8 cellular contexts compared by ENCODE assay signal in genomic region chr5:31530541-31531265, GRCh38. TPM values are rescaled to one million over a fixed set of nuclear protein-coding genes. Genes with fewer than 3 reads are reported as not detected.
DNase-seq lines count a peak whose midpoint lies in the region; ATAC-seq, FAIRE-seq and TF ChIP-seq lines count a peak whose summit lies in the region.

No MANE protein-coding gene starts in this region.

- peaks cover 60% of the 10 kb centered on the region for H3K79me2 ChIP-seq in K562 (ENCODE audit: control insufficient read depth, insufficient read depth, low read length)

- CTCF ChIA-PET in K562 (lab: Yijun Ruan, JAX; ENCODE audit: low intra/inter-chr PET ratio) (no interaction called here), RWPE1 (lab: Yijun Ruan, JAX) (interaction anchor here (0.7 to 0.8 kb wide), 2 partner anchors 11 to 195 kb away, joined by 3 to 4 read pairs; no protein-coding TSS in a partner anchor)

- 32% methylated on average over 8 of the region's 9 CpGs for WGBS in K562 (ENCODE audit: insufficient coverage, low coverage, missing lambda C conversion rate)

- peaks cover 13 to 15% of the 10 kb centered on the region in 2 experiments; a peak in 4 of 5 replicates for H3K4me1 ChIP-seq in K562 (replicated peaks in 1 of 2; ENCODE audit: control insufficient read depth in 2 of 2, insufficient read depth in 2 of 2, low read length in 2 of 2)

- H3K4me3 ChIP-seq in AG10803 (ENCODE audit: low read length): peak overlapping the region; percentile 93
- peak overlapping the region; percentile 94 for H3K4me3 ChIP-seq in K562

- H3K9ac ChIP-seq in K562 (ENCODE audit: insufficient read depth in 1 of 2, low read depth in 2 of 2, low read length in 2 of 2): peak overlapping the region; percentile 89 to 96

- no peak for FAIRE-seq in K562 (lab: Jason Lieb, UNC)

- H3K9me3 Mint-ChIP-seq in IgD-negative memory B cell: no peaks in the 10 kb centered on the region
- H3K9me3 Mint-ChIP-seq in mesothelial cell of epicardium: no peaks in the 10 kb centered on the region

- no peaks in the 10 kb centered on the region for H3K27me3 ChIP-seq in K562 (ENCODE audit: control insufficient read depth in 2 of 2, insufficient read depth in 2 of 2, low read length in 2 of 2)

- no peaks in the 10 kb centered on the region for H3K9me1 ChIP-seq in K562 (ENCODE audit: control insufficient read depth, insufficient read depth, low read length)

- H3K4me1 Mint-ChIP-seq in IgD-negative memory B cell: peaks cover 31 to 32% (median 32%) of the 10 kb centered on the region in 3 donors
- peaks cover 23% of the 10 kb centered on the region for H3K4me1 Mint-ChIP-seq in mesothelial cell of epicardium

- DNase-seq in AG10803 (ENCODE audit: low read depth): no peak
- peak; percentile 25 to 61 (median 32) for DNase-seq in K562 (ENCODE audit: extremely low read depth in 1 of 4, low spot score in 3 of 4)
- DNase-seq in mesothelial cell of epicardium (ENCODE audit: low spot score in 2 of 2, unreplicated experiment in 2 of 2): no peak
- DNase-seq in RWPE1 (ENCODE audit: low spot score): no peak
- DNase-seq in 8988T: no peak
- no peak for DNase-seq in G401 (ENCODE audit: low spot score)

- H3K27ac Mint-ChIP-seq in IgD-negative memory B cell (peak overlapping the region in 1 of 3 donors; percentile 29), mesothelial cell of epicardium (peak overlapping the region; percentile 98)

- H3K4me2 ChIP-seq in K562 (ENCODE audit: insufficient read depth, low read length): peak overlapping the region; percentile 91

- H2AFZ ChIP-seq in K562 (ENCODE audit: low read depth, low read length): peak overlapping the region; percentile 88

- TF ChIP-seq EP300 in K562 (IDR thresholded peaks at IDR 0.05; ENCODE audit: low read length): no peak

- in situ Hi-C loops in K562 (cut with MboI): no loop called here
- in situ Hi-C loops in G401 (cut with HindIII; ENCODE audit: low sequenced_read_pairs): no loop called here

- H3K9me3 ChIP-seq in K562 (replicated peaks; ENCODE audit: control insufficient read depth, insufficient read depth, low read depth, low read length): no peaks in the 10 kb centered on the region

- peaks cover 10% of the 10 kb centered on the region for H3K36me3 Mint-ChIP-seq in IgD-negative memory B cell
- H3K36me3 Mint-ChIP-seq in mesothelial cell of epicardium: peaks cover 28% of the 10 kb centered on the region

- no peak for TF ChIP-seq POLR2A in K562 (conservative IDR thresholded peaks at IDR 0.05)

- H3K27me3 Mint-ChIP-seq in IgD-negative memory B cell: no peaks in the 10 kb centered on the region
- no peaks in the 10 kb centered on the region for H3K27me3 Mint-ChIP-seq in mesothelial cell of epicardium (ENCODE audit: low read depth)

- no peak for TF ChIP-seq CTCF in AG10803 (conservative IDR thresholded peaks at IDR 0.05; ENCODE audit: low read length)
- TF ChIP-seq CTCF in K562 (IDR thresholded peaks at IDR 0.05 in 2 of 3, conservative IDR thresholded peaks at IDR 0.05 in 1 of 3; ENCODE audit: insufficient read depth in 2 of 3, low read depth in 1 of 3, low read length in 3 of 3): no peak
- no peak for TF ChIP-seq CTCF in mesothelial cell of epicardium (IDR thresholded peaks at IDR 0.05; ENCODE audit: unreplicated experiment)
- no peak for TF ChIP-seq CTCF in RWPE1 (conservative IDR thresholded peaks at IDR 0.05; ENCODE audit: low read depth)

- H3K4me3 Mint-ChIP-seq in IgD-negative memory B cell: peak overlapping the region; percentile 98 to 100 (median 99)
- H3K4me3 Mint-ChIP-seq in mesothelial cell of epicardium: peak overlapping the region; percentile 100

- ATAC-seq in K562 (peak; percentile 44), HG02571 (IDR thresholded peaks at IDR 0.05; ENCODE audit: unreplicated experiment) (no peak)

- no peak for TF ChIP-seq RAD21 in K562 (CRISPR knock-in tag; conservative IDR thresholded peaks at IDR 0.05 in 1 of 2, IDR thresholded peaks at IDR 0.05 in 1 of 2)

- POLR2A ChIA-PET in K562 (lab: Yijun Ruan, JAX): interaction anchor here (0.5 to 2.6 kb wide), 4 partner anchors 9 to 905 kb away, joined by 3 to 29 read pairs (median 4); no protein-coding TSS in a partner anchor
- POLR2A ChIA-PET in RWPE1 (lab: Yijun Ruan, JAX; ENCODE audit: low non-redundant PET): interaction anchor here (0.6 kb wide), 2 partner anchors 9 to 1275 kb away, joined by 3 to 4 read pairs; no protein-coding TSS in a partner anchor

- no TSS peak for BruUV-seq in K562 (replicated peaks; lab: Mats Ljungman, UMichigan)

- intact Hi-C loops in K562 (cut with micrococcal nuclease): no loop called here

- H4K20me1 ChIP-seq in K562 (replicated peaks; ENCODE audit: control insufficient read depth, insufficient read depth, low read length): no peaks in the 10 kb centered on the region

- H3K27ac ChIP-seq in K562 (ENCODE audit: extremely low read depth, low read depth, low read length) (peak overlapping the region; percentile 90), RWPE1 (no peak overlapping the region)

- peaks cover 70% of the 10 kb centered on the region for H3K36me3 ChIP-seq in K562 (ENCODE audit: control insufficient read depth, insufficient read depth, low read length)

TF ChIP-seq in K562, 482 proteins besides CTCF, POLR2A, EP300 and RAD21 (continues in another document):
- TF ChIP-seq SMARCA4 (IDR thresholded peaks at IDR 0.05): peak; percentile 43; the same call in 1 of the 2 replicates
- 0 out of 2 replicates have a peak, but pooled peaks have one; percentile 69 for TF ChIP-seq SMARCA5 (IDR thresholded peaks at IDR 0.05)
- TF ChIP-seq DPF2 (IDR thresholded peaks at IDR 0.05): peak; percentile 40; the same call in 1 of the 2 replicates
- no peak for TF ChIP-seq CHD1 (IDR thresholded peaks at IDR 0.05; ENCODE audit: low read length)
- peak; percentile 15; the same call in 1 of the 2 replicates for TF ChIP-seq JUND (IDR thresholded peaks at IDR 0.05; ENCODE audit: borderline replicate concordance, low read depth, low read length)
- no peak for TF ChIP-seq JUND (tag; IDR thresholded peaks at IDR 0.05; ENCODE audit: borderline replicate concordance, low read depth, low read length)
- TF ChIP-seq MAFF (IDR thresholded peaks at IDR 0.05; ENCODE audit: low read length): peak; percentile 50; the same call in 1 of the 2 replicates
- TF ChIP-seq ZNF316 (IDR thresholded peaks at IDR 0.05): peak; percentile 84
- peak; percentile 74 for TF ChIP-seq C11orf30 (IDR thresholded peaks at IDR 0.05; ENCODE audit: low read depth)
- peak; percentile 14; the same call in 1 of the 2 replicates for TF ChIP-seq NFE2L1 (tag; IDR thresholded peaks at IDR 0.05; ENCODE audit: borderline replicate concordance, low read depth)
- TF ChIP-seq SRSF9 (IDR thresholded peaks at IDR 0.05; ENCODE audit: borderline replicate concordance, low read depth, low read length): no peak
- 0 out of 2 replicates have a peak, but pooled peaks have one; percentile 13 for TF ChIP-seq CBFA2T3 (IDR thresholded peaks at IDR 0.05)
- 0 out of 2 replicates have a peak, but pooled peaks have one; percentile 15 for TF ChIP-seq FOSL1 (tag; conservative IDR thresholded peaks at IDR 0.05)
- peak in 1 of 2 experiments; percentile 33; a peak in 1 of 4 replicates for TF ChIP-seq FOXK2 (conservative IDR thresholded peaks at IDR 0.05 in 1 of 2, IDR thresholded peaks at IDR 0.05 in 1 of 2; ENCODE audit: low read depth in 2 of 2)

RNA-seq across cellular contexts. Expression of gene DROSHA, which starts 1.2 kb away (rescaled TPM):
- 14.7 TPM for polyA plus RNA-seq in IgD-negative memory B cell
- total RNA-seq in K562 (2011; cell fraction: chromatin; rRNA removed; ENCODE audit: low replicate concordance): 199 and 361 TPM in 2 replicates
- 84.9 and 101 TPM in 2 replicates for total RNA-seq in K562 (2011; cell fraction: nucleolus; rRNA removed)
- 121 and 152 TPM in 2 replicates for total RNA-seq in K562 (2011; cell fraction: nucleoplasm; rRNA removed)
- 74.3 and 75.7 TPM in 2 replicates for total RNA-seq in K562 (2014; rRNA removed)
- 56.5 and 59.7 TPM in 2 replicates for total RNA-seq in K562 (2014; rRNA removed; fragmentation: Illumina TruSeq; extraction: Trizol)
- total RNA-seq in K562 (2015; rRNA removed; fragmentation: Illumina TruSeq; extraction: Trizol): 52.8 and 61.4 TPM in 2 replicates
- 96.7 and 109 TPM in 2 replicates for total RNA-seq in K562 (2021)
- polyA plus RNA-seq in K562 (2011; rRNA removed): 68.9 and 75.6 TPM in 2 replicates
- polyA plus RNA-seq in K562 (2011; cell fraction: cytosol; rRNA removed): 38.4 and 56.0 TPM in 2 replicates
- polyA plus RNA-seq in K562 (2011; cell fraction: nucleus; rRNA removed): 154 and 159 TPM in 2 replicates
- polyA plus RNA-seq in K562 (2012): 41.7 and 67.6 TPM in 2 replicates
- 59.7 and 71.6 TPM in 2 replicates for polyA plus RNA-seq in K562 (2014; fragmentation: Illumina TruSeq; extraction: Trizol)
- polyA plus RNA-seq in K562 (2014; fragmentation: Nextera tagmentation; extraction: Ambion mirVana): 10 to 100 TPM; 52.5 to 60.7 TPM
- 62.8 and 96.5 TPM in 2 replicates for polyA plus RNA-seq in K562 (2014; rRNA removed)
- 290 and 310 TPM in 2 replicates for polyA minus RNA-seq in K562 (2011; rRNA and poly(A)+ RNA removed)
- polyA minus RNA-seq in K562 (2011; cell fraction: cytosol; rRNA and poly(A)+ RNA removed): 46.4 and 69.8 TPM in 2 replicates
- 98.0 and 140 TPM in 2 replicates for polyA minus RNA-seq in K562 (2011; cell fraction: nucleus; rRNA and poly(A)+ RNA removed)
- total RNA-seq in mesothelial cell of epicardium: 86.7 to 102 TPM (median 93.1 TPM) in 3 replicates
- total RNA-seq in G401 (2014; rRNA removed; shearing (Covaris generic)): 38.8 and 39.6 TPM in 2 replicates

RNA-seq across cellular contexts. Expression of gene C5orf22, which starts 1.4 kb away (rescaled TPM):
- polyA plus RNA-seq in IgD-negative memory B cell (16.7 TPM), K562 (2011; rRNA removed) (37.7 and 56.7 TPM in 2 replicates), K562 (2014; fragmentation: Illumina TruSeq; extraction: Trizol) (38.5 and 49.7 TPM in 2 replicates), K562 (2014; fragmentation: Nextera tagmentation; extraction: Ambion mirVana) (10 to 100 TPM; 32.1 to 35.3 TPM), K562 (2014; rRNA removed) (27.5 and 30.0 TPM in 2 replicates)
- total RNA-seq in K562 (2011; cell fraction: chromatin; rRNA removed; ENCODE audit: low replicate concordance): 24.7 and 55.1 TPM in 2 replicates
- total RNA-seq in K562 (2011; cell fraction: nucleolus; rRNA removed): 13.5 and 17.8 TPM in 2 replicates
- total RNA-seq in K562 (2011; cell fraction: nucleoplasm; rRNA removed): 22.7 and 34.7 TPM in 2 replicates
- total RNA-seq in K562 (2014; rRNA removed) (22.7 and 27.6 TPM in 2 replicates), K562 (2014; rRNA removed; fragmentation: Illumina TruSeq; extraction: Trizol) (42.6 and 45.2 TPM in 2 replicates), K562 (2015; rRNA removed; fragmentation: Illumina TruSeq; extraction: Trizol) (36.5 and 39.3 TPM in 2 replicates), K562 (2021) (38.2 and 40.7 TPM in 2 replicates), mesothelial cell of epicardium (21.1 to 22.9 TPM (median 22.7 TPM) in 3 replicates)
- polyA plus RNA-seq in K562 (2011; cell fraction: cytosol; rRNA removed): 25.3 and 32.6 TPM in 2 replicates
- 10.5 and 14.5 TPM in 2 replicates for polyA plus RNA-seq in K562 (2011; cell fraction: nucleus; rRNA removed)
- 21.9 and 25.8 TPM in 2 replicates for polyA plus RNA-seq in K562 (2012)
- 49.1 and 54.9 TPM in 2 replicates for polyA minus RNA-seq in K562 (2011; rRNA and poly(A)+ RNA removed)
- 13.6 and 21.8 TPM in 2 replicates for polyA minus RNA-seq in K562 (2011; cell fraction: cytosol; rRNA and poly(A)+ RNA removed)
- polyA minus RNA-seq in K562 (2011; cell fraction: nucleus; rRNA and poly(A)+ RNA removed): 22.0 and 22.2 TPM in 2 replicates
- 5.4 and 6.3 TPM in 2 replicates for total RNA-seq in G401 (2014; rRNA removed; shearing (Covaris generic))

Comparison
In these comparisons a context has a peak if more than half of its experiments do, and no peak if none do; other contexts are left out.
1. DNase-seq: peak in K562 (4 of 4); none in AG10803 (single experiment), mesothelial cell of epicardium (0 of 2), RWPE1 (single experiment), 8988T (single experiment) and G401 (single experiment).